Comparison of ENCODE assay signal across 1 cellular context in the genomic region with DNA sequence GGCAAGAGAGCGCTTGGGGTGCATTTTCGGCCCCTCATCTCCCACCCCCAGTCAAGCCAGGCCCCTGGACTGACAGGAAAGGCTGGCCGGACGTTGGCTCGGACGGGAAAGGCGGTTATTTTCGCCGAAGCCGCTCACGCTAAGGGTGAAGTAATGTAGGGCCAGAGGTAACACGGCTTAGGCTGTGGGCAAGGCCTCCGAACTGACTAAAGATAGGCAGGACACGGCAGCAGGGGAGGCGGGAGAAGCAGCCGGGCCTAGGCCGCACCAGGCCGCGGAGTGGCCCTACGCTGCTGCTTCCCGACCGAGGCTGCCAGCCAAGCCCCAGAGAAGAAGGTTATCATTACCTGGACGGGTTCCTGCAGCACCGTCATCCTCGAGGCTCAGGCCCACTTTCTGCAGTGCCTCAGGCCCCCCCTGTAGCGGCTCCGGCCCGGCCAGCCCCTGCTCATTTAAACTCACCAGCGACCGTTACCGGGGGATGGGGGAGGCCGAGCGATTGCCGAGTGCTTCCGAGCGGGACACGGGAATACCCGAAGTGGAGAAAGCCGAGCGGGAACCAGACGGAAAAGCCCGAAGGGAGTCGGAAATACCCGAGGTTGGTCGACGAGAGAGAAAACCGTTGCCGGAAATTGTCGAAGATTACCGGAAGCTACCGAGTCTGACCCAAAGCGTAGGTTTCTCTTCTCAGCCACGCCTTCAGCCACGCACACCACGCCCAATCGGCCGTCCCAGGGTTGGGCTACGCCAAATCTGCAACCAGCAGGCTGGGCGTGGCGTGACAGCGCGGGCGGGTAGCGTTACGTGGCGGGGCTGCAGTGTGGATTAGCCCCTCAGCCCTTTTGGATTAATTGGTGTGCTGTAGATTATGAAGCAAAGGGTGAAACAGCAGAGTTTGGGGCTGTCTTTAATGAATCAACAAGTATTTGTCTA.
TF ChIP-seq lines count a peak whose summit lies in the region.

A gene with protein sequence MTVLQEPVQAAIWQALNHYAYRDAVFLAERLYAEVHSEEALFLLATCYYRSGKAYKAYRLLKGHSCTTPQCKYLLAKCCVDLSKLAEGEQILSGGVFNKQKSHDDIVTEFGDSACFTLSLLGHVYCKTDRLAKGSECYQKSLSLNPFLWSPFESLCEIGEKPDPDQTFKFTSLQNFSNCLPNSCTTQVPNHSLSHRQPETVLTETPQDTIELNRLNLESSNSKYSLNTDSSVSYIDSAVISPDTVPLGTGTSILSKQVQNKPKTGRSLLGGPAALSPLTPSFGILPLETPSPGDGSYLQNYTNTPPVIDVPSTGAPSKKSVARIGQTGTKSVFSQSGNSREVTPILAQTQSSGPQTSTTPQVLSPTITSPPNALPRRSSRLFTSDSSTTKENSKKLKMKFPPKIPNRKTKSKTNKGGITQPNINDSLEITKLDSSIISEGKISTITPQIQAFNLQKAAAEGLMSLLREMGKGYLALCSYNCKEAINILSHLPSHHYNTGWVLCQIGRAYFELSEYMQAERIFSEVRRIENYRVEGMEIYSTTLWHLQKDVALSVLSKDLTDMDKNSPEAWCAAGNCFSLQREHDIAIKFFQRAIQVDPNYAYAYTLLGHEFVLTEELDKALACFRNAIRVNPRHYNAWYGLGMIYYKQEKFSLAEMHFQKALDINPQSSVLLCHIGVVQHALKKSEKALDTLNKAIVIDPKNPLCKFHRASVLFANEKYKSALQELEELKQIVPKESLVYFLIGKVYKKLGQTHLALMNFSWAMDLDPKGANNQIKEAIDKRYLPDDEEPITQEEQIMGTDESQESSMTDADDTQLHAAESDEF (minus strand): TSS at position 497 of the 933 bp plus-strand sequence. CDS start 123 bp downstream, at position 374.

TF ChIP-seq in HepG2, 621 proteins besides CTCF, POLR2A, EP300 and RAD21 (continued from another document and continues in another):
- TF ChIP-seq, protein P1, sequence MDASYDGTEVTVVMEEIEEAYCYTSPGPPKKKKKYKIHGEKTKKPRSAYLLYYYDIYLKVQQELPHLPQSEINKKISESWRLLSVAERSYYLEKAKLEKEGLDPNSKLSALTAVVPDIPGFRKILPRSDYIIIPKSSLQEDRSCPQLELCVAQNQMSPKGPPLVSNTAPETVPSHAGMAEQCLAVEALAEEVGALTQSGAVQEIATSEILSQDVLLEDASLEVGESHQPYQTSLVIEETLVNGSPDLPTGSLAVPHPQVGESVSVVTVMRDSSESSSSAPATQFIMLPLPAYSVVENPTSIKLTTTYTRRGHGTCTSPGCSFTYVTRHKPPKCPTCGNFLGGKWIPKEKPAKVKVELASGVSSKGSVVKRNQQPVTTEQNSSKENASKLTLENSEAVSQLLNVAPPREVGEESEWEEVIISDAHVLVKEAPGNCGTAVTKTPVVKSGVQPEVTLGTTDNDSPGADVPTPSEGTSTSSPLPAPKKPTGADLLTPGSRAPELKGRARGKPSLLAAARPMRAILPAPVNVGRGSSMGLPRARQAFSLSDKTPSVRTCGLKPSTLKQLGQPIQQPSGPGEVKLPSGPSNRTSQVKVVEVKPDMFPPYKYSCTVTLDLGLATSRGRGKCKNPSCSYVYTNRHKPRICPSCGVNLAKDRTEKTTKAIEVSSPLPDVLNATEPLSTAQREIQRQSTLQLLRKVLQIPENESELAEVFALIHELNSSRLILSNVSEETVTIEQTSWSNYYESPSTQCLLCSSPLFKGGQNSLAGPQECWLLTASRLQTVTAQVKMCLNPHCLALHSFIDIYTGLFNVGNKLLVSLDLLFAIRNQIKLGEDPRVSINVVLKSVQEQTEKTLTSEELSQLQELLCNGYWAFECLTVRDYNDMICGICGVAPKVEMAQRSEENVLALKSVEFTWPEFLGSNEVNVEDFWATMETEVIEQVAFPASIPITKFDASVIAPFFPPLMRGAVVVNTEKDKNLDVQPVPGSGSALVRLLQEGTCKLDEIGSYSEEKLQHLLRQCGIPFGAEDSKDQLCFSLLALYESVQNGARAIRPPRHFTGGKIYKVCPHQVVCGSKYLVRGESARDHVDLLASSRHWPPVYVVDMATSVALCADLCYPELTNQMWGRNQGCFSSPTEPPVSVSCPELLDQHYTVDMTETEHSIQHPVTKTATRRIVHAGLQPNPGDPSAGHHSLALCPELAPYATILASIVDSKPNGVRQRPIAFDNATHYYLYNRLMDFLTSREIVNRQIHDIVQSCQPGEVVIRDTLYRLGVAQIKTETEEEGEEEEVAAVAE (CRISPR knock-in tag; IDR thresholded peaks at IDR 0.05; ENCODE audit: borderline replicate concordance): no peak; the same call in none of the 2 replicates
- TF ChIP-seq SMYD3 (CRISPR knock-in tag; IDR thresholded peaks at IDR 0.05) (peak; percentile 54; the same call in 1 of the 2 replicates), TEAD3 (CRISPR knock-in tag; optimal IDR thresholded peaks at IDR 0.05; ENCODE audit: borderline replicate concordance) (peak; percentile 66), GMEB1 (CRISPR knock-in tag; IDR thresholded peaks at IDR 0.05; ENCODE audit: borderline replicate concordance) (peak; percentile 90), SMAD3 (CRISPR knock-in tag; IDR thresholded peaks at IDR 0.05) (no peak; the same call in none of the 2 replicates), ZNF850 (CRISPR knock-in tag; conservative IDR thresholded peaks at IDR 0.05) (no peak), STAT5B (CRISPR knock-in tag; IDR thresholded peaks at IDR 0.05) (no peak; the same call in 1 of the 2 replicates), MAZ (IDR thresholded peaks at IDR 0.05; ENCODE audit: borderline replicate concordance, low read depth, low read length) (peak; percentile 83), MAZ (CRISPR knock-in tag; IDR thresholded peaks at IDR 0.05; ENCODE audit: low read depth) (peak; percentile 96), ZNF24 (IDR thresholded peaks at IDR 0.05) (peak; percentile 39; the same call in 1 of the 2 replicates), YEATS2 (CRISPR knock-in tag; IDR thresholded peaks at IDR 0.05; ENCODE audit: borderline replicate concordance) (peak; percentile 99), THYN1 (CRISPR knock-in tag; IDR thresholded peaks at IDR 0.05; ENCODE audit: borderline replicate concordance, low read depth) (no peak), ZNF12 (CRISPR knock-in tag; IDR thresholded peaks at IDR 0.05) (peak; percentile 87), FOSL1 (CRISPR knock-in tag; IDR thresholded peaks at IDR 0.05; ENCODE audit: borderline replicate concordance) (no peak; the same call in 1 of the 2 replicates), NCOA5 (CRISPR knock-in tag; IDR thresholded peaks at IDR 0.05) (no peak; the same call in 1 of the 2 replicates), HDAC1 (CRISPR knock-in tag; IDR thresholded peaks at IDR 0.05) (peak; percentile 72), MED13 (CRISPR knock-in tag; IDR thresholded peaks at IDR 0.05) (peak; percentile 87), NBN (conservative IDR thresholded peaks at IDR 0.05) (no peak), PAX8 (CRISPR knock-in tag; IDR thresholded peaks at IDR 0.05; ENCODE audit: borderline replicate concordance) (no peak; the same call in 1 of the 2 replicates), ZFP82 (CRISPR knock-in tag; IDR thresholded peaks at IDR 0.05; ENCODE audit: borderline replicate concordance) (0 out of 2 replicates have a peak, but pooled peaks have one; percentile 51), ZNF724P (CRISPR knock-in tag; IDR thresholded peaks at IDR 0.05; ENCODE audit: borderline replicate concordance) (peak; percentile 76; the same call in 1 of the 2 replicates), ZBTB7A (CRISPR knock-in tag; IDR thresholded peaks at IDR 0.05) (peak; percentile 96), ZNF543 (CRISPR knock-in tag; IDR thresholded peaks at IDR 0.05) (peak; percentile 86), TSC22D2 (CRISPR knock-in tag; IDR thresholded peaks at IDR 0.05; ENCODE audit: borderline replicate concordance) (peak; percentile 90), TOPORS (CRISPR knock-in tag; IDR thresholded peaks at IDR 0.05) (peak; percentile 36; the same call in 1 of the 2 replicates), FOXK2 (IDR thresholded peaks at IDR 0.05) (no peak), JUN (CRISPR knock-in tag; IDR thresholded peaks at IDR 0.05) (no peak), ZNF83 (CRISPR knock-in tag; IDR thresholded peaks at IDR 0.05; ENCODE audit: borderline replicate concordance) (0 out of 2 replicates have a peak, but pooled peaks have one; percentile 90), ZNF552 (CRISPR knock-in tag; IDR thresholded peaks at IDR 0.05; ENCODE audit: borderline replicate concordance) (no peak), GTF3A (CRISPR knock-in tag; conservative IDR thresholded peaks at IDR 0.05) (no peak), ZNF333 (CRISPR knock-in tag; IDR thresholded peaks at IDR 0.05; ENCODE audit: borderline replicate concordance) (peak; percentile 99), PITX1 (CRISPR knock-in tag; IDR thresholded peaks at IDR 0.05) (peak; percentile 78; the same call in 1 of the 2 replicates)
- TF ChIP-seq, protein P2, sequence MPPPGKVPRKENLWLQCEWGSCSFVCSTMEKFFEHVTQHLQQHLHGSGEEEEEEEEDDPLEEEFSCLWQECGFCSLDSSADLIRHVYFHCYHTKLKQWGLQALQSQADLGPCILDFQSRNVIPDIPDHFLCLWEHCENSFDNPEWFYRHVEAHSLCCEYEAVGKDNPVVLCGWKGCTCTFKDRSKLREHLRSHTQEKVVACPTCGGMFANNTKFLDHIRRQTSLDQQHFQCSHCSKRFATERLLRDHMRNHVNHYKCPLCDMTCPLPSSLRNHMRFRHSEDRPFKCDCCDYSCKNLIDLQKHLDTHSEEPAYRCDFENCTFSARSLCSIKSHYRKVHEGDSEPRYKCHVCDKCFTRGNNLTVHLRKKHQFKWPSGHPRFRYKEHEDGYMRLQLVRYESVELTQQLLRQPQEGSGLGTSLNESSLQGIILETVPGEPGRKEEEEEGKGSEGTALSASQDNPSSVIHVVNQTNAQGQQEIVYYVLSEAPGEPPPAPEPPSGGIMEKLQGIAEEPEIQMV (CRISPR knock-in tag; IDR thresholded peaks at IDR 0.05; ENCODE audit: low read depth): peak; percentile 32
- TF ChIP-seq, protein P3, sequence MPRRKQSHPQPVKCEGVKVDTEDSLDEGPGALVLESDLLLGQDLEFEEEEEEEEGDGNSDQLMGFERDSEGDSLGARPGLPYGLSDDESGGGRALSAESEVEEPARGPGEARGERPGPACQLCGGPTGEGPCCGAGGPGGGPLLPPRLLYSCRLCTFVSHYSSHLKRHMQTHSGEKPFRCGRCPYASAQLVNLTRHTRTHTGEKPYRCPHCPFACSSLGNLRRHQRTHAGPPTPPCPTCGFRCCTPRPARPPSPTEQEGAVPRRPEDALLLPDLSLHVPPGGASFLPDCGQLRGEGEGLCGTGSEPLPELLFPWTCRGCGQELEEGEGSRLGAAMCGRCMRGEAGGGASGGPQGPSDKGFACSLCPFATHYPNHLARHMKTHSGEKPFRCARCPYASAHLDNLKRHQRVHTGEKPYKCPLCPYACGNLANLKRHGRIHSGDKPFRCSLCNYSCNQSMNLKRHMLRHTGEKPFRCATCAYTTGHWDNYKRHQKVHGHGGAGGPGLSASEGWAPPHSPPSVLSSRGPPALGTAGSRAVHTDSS (CRISPR knock-in tag; conservative IDR thresholded peaks at IDR 0.05): 0 out of 2 replicates have a peak, but pooled peaks have one; percentile 17
- TF ChIP-seq, protein P4, sequence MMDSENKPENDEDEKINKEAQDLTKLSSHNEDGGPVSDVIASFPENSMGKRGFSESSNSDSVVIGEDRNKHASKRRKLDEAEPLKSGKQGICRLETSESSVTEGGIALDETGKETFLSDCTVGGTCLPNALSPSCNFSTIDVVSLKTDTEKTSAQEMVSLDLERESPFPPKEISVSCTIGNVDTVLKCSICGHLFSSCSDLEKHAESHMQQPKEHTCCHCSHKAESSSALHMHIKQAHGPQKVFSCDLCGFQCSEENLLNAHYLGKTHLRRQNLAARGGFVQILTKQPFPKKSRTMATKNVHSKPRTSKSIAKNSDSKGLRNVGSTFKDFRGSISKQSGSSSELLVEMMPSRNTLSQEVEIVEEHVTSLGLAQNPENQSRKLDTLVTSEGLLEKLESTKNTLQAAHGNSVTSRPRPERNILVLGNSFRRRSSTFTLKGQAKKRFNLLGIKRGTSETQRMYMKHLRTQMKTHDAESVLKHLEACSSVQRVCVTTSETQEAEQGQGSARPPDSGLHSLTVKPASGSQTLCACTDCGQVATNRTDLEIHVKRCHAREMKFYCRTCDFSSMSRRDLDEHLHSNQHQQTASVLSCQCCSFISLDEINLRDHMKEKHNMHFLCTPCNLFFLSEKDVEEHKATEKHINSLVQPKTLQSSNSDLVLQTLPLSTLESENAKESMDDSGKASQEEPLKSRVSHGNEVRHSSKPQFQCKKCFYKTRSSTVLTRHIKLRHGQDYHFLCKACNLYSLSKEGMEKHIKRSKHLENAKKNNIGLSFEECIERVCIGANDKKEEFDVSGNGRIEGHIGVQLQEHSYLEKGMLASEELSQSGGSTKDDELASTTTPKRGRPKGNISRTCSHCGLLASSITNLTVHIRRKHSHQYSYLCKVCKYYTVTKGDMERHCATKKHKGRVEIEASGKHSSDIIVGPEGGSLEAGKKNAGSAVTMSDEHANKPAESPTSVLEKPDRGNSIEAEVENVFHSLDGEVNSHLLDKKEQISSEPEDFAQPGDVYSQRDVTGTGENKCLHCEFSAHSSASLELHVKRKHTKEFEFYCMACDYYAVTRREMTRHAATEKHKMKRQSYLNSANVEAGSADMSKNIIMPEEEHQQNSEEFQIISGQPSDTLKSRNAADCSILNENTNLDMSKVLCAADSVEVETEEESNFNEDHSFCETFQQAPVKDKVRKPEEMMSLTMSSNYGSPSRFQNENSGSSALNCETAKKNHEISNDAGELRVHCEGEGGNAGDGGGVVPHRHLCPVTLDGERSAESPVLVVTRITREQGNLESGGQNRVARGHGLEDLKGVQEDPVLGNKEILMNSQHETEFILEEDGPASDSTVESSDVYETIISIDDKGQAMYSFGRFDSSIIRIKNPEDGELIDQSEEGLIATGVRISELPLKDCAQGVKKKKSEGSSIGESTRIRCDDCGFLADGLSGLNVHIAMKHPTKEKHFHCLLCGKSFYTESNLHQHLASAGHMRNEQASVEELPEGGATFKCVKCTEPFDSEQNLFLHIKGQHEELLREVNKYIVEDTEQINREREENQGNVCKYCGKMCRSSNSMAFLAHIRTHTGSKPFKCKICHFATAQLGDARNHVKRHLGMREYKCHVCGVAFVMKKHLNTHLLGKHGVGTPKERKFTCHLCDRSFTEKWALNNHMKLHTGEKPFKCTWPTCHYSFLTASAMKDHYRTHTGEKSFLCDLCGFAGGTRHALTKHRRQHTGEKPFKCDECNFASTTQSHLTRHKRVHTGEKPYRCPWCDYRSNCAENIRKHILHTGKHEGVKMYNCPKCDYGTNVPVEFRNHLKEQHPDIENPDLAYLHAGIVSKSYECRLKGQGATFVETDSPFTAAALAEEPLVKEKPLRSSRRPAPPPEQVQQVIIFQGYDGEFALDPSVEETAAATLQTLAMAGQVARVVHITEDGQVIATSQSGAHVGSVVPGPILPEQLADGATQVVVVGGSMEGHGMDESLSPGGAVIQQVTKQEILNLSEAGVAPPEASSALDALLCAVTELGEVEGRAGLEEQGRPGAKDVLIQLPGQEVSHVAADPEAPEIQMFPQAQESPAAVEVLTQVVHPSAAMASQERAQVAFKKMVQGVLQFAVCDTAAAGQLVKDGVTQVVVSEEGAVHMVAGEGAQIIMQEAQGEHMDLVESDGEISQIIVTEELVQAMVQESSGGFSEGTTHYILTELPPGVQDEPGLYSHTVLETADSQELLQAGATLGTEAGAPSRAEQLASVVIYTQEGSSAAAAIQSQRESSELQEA (CRISPR knock-in tag; IDR thresholded peaks at IDR 0.05; ENCODE audit: not compliant biosample characterization): peak; percentile 99
